In the genomic region with DNA sequence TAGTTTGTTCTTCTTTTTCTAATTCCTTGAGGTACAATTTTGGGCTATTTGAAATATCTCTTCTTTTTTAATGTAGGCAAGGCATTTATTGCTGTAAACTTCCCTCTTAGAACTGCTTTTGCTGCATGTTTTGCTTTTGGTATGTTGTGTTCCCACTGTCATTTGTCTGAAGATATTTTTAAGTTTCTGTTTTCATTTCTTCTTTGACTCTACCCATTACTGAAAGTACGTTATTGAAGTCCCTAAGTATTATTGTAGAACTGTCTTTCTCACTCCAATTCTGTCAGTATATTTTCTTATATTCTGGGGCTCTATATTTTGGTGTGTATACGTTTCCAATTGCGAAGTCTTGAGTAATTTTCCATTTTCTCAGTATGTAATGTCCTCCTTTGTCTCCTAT, we compare ENCODE assay signal across 1 cellular context.
TF ChIP-seq lines count a peak whose summit lies in the region.

No MANE protein-coding gene starts in this region.

TF ChIP-seq in GM12878, 131 proteins besides CTCF, POLR2A, EP300 and RAD21 (continued from another document):
- TF ChIP-seq ZBTB11 (CRISPR knock-in tag; IDR thresholded peaks at IDR 0.05) (no peak), PRDM15 (CRISPR knock-in tag; IDR thresholded peaks at IDR 0.05) (no peak), MEF2B (IDR thresholded peaks at IDR 0.05; ENCODE audit: partially characterized antibody, poor library complexity, severe bottlenecking) (no peak), SIX5 (IDR thresholded peaks at IDR 0.05; ENCODE audit: low read depth, low read length, severe bottlenecking) (no peak), USF1 (IDR thresholded peaks at IDR 0.05; ENCODE audit: borderline replicate concordance, extremely low read length, insufficient read depth, low read depth, low read length) (no peak), HDGF (IDR thresholded peaks at IDR 0.05) (no peak), ZNF207 (IDR thresholded peaks at IDR 0.05; ENCODE audit: borderline replicate concordance) (no peak), BCL11A (IDR thresholded peaks at IDR 0.05; ENCODE audit: low read depth, low read length) (no peak), NRF1 (conservative IDR thresholded peaks at IDR 0.05; ENCODE audit: low read depth, low read length) (no peak), POLR2AphosphoS2 (IDR thresholded peaks at IDR 0.05; ENCODE audit: low read depth, low read length) (no peak), EGR1 (IDR thresholded peaks at IDR 0.05; ENCODE audit: borderline replicate concordance in 1 of 2, low read depth in 2 of 2, low read length in 2 of 2) (no peak), CHD2 (IDR thresholded peaks at IDR 0.05; ENCODE audit: borderline replicate concordance, low read depth, low read length) (no peak), CBX5 (IDR thresholded peaks at IDR 0.05; ENCODE audit: low read depth) (no peak)
